7 cellular contexts compared by ENCODE assay signal in genomic region chr14:69625299-69626131, GRCh38. TPM values are rescaled to one million over a fixed set of nuclear protein-coding genes. Genes with fewer than 3 reads are reported as not detected.
DNase-seq lines count a peak whose midpoint lies in the region; ATAC-seq and TF ChIP-seq lines count a peak whose summit lies in the region.

No MANE protein-coding gene starts in this region.

- no peak for TF ChIP-seq POLR2A in testis (IDR thresholded peaks at IDR 0.05)

- H3K4me1 Mint-ChIP-seq in activated CD4-positive, alpha-beta T cell treated with anti-CD3 and anti-CD28 coated beads for 36 hours, result peaks cover 96% of the 10 kb centered on the region
- H3K4me1 Mint-ChIP-seq in nephron, result peaks cover 49% of the 10 kb centered on the region

- H3K18ac ChIP-seq in trophoblast cell (ENCODE audit: low read length), result no peak overlapping the region

- H3K27ac ChIP-seq in coronary artery (peak overlapping the region in 1 of 2 donors; percentile 27), testis (no peak overlapping the region), trophoblast cell (ENCODE audit: low read depth, low read length) (no peak overlapping the region)

- peak; percentile 89 for DNase-seq in activated CD4-positive, alpha-beta T cell treated with anti-CD3 and anti-CD28 coated beads for 36 hours
- no peak for DNase-seq in coronary artery (ENCODE audit: low spot score)
- peak; percentile 38 for DNase-seq in testis
- DNase-seq in trophoblast cell, result no peak

- H4K12ac ChIP-seq in trophoblast cell (ENCODE audit: low read depth, low read length), result no peak overlapping the region

- H3K4me2 ChIP-seq in trophoblast cell (ENCODE audit: low read length), result no peak overlapping the region

- no peak overlapping the region for H2BK120ac ChIP-seq in trophoblast cell (ENCODE audit: insufficient read depth, low read length, poor library complexity)

- no peaks in the 10 kb centered on the region for H3K27me3 Mint-ChIP-seq in activated CD4-positive, alpha-beta T cell treated with anti-CD3 and anti-CD28 coated beads for 36 hours
- H3K27me3 Mint-ChIP-seq in nephron (ENCODE audit: low read depth), result no peaks in the 10 kb centered on the region

- H2AK5ac ChIP-seq in trophoblast cell (ENCODE audit: low read length), result no peak overlapping the region

- no peak overlapping the region for H2AFZ ChIP-seq in trophoblast cell (ENCODE audit: insufficient read depth, low read length, poor library complexity)

- H4K8ac ChIP-seq in trophoblast cell (ENCODE audit: low read depth, low read length), result no peak overlapping the region

- TF ChIP-seq CTCF in coronary artery (IDR thresholded peaks at IDR 0.05), result no peak
- no peak for TF ChIP-seq CTCF in nephron (IDR thresholded peaks at IDR 0.05; ENCODE audit: unreplicated experiment in 3 of 3)
- no peak for TF ChIP-seq CTCF in testis (IDR thresholded peaks at IDR 0.05)

- intact Hi-C loops in activated CD4-positive, alpha-beta T cell treated with anti-CD3 and anti-CD28 coated beads for 36 hours (cut with DNase I, micrococcal nuclease), result loop anchor here in 1 of 2 experiments (1.0 to 10.0 kb wide), 3 partner anchors 11 to 1279 kb away; partner anchors contain the start of genes PCNX1 and SUSD6
- intact Hi-C loops in testis (cut with DNase I; ENCODE audit: low total_unique reads), result no loop called here

- no peak overlapping the region for H3K4ac ChIP-seq in trophoblast cell (ENCODE audit: low read depth, low read length)

- ATAC-seq in GM19351 (IDR thresholded peaks at IDR 0.05; ENCODE audit: unreplicated experiment) (peak; percentile 90), HG03432 (IDR thresholded peaks at IDR 0.05; ENCODE audit: unreplicated experiment) (peak; percentile 88)
- peak; percentile 81 for ATAC-seq in activated CD4-positive, alpha-beta T cell treated with anti-CD3 and anti-CD28 coated beads for 36 hours

- H2BK12ac ChIP-seq in trophoblast cell (ENCODE audit: low read length), result no peak overlapping the region

- no peak overlapping the region for H3K23ac ChIP-seq in trophoblast cell (ENCODE audit: low read length)

- CTCF ChIA-PET in activated CD4-positive, alpha-beta T cell treated with anti-CD3 and anti-CD28 coated beads for 36 hours (lab: Charles Lee), result interaction anchor here (0.7 to 2.1 kb wide), 9 partner anchors 10 to 84 kb away, joined by 3 to 10 read pairs (median 5); no protein-coding TSS in a partner anchor

- peaks cover 36% of the 10 kb centered on the region for H3K36me3 Mint-ChIP-seq in activated CD4-positive, alpha-beta T cell treated with anti-CD3 and anti-CD28 coated beads for 36 hours (ENCODE audit: low read depth)
- no peaks in the 10 kb centered on the region for H3K36me3 Mint-ChIP-seq in nephron (ENCODE audit: low read depth)

- no peaks in the 10 kb centered on the region for H3K9me3 ChIP-seq in testis
- H3K9me3 ChIP-seq in trophoblast cell (ENCODE audit: insufficient read depth, low read depth, low read length), result no peaks in the 10 kb centered on the region

- H3K9me3 Mint-ChIP-seq in activated CD4-positive, alpha-beta T cell treated with anti-CD3 and anti-CD28 coated beads for 36 hours (ENCODE audit: low read depth), result no peaks in the 10 kb centered on the region
- H3K9me3 Mint-ChIP-seq in nephron, result no peaks in the 10 kb centered on the region

- H3K36me3 ChIP-seq in testis (ENCODE audit: low read depth, missing control alignments), result no peaks in the 10 kb centered on the region
- H3K36me3 ChIP-seq in trophoblast cell (ENCODE audit: control insufficient read depth in 1 of 2, insufficient read depth in 2 of 2, low read length in 2 of 2), result no peaks in the 10 kb centered on the region

- WGBS in testis, 2 donors, result 66 to 70% methylated on average over 10 to 11 of the region's 11 CpGs
- WGBS in trophoblast cell (ENCODE audit: extremely low coverage, insufficient coverage, insufficient read length), result no CpG with 5 or more reads among the region's 11 CpGs

- no peak overlapping the region for H4K91ac ChIP-seq in trophoblast cell (ENCODE audit: low read depth, low read length)

- POLR2A ChIA-PET in activated CD4-positive, alpha-beta T cell treated with anti-CD3 and anti-CD28 coated beads for 36 hours (lab: Charles Lee), result interaction anchor here (0.6 to 1.6 kb wide), 5 partner anchors 9 to 49 kb away, joined by 4 to 7 read pairs (median 4); no protein-coding TSS in a partner anchor

- H3K79me1 ChIP-seq in trophoblast cell (ENCODE audit: low read length), result peaks cover 2% of the 10 kb centered on the region

- H3K4me1 ChIP-seq in testis, result peaks cover 8% of the 10 kb centered on the region
- peaks cover 3% of the 10 kb centered on the region in 2 experiments for H3K4me1 ChIP-seq in trophoblast cell (ENCODE audit: control insufficient read depth in 1 of 2, insufficient read depth in 2 of 2, low read length in 2 of 2)

- H3K27me3 ChIP-seq in testis (no peaks in the 10 kb centered on the region), trophoblast cell (ENCODE audit: insufficient read depth, low read length) (no peaks in the 10 kb centered on the region)

- H3K27ac Mint-ChIP-seq in activated CD4-positive, alpha-beta T cell treated with anti-CD3 and anti-CD28 coated beads for 36 hours, result peak overlapping the region; percentile 96
- peak overlapping the region; percentile 20 to 71 (median 28) for H3K27ac Mint-ChIP-seq in nephron

- no peak overlapping the region for H3K9ac ChIP-seq in trophoblast cell (ENCODE audit: low read length)

- H3K4me3 Mint-ChIP-seq in activated CD4-positive, alpha-beta T cell treated with anti-CD3 and anti-CD28 coated beads for 36 hours, result peak overlapping the region; percentile 66
- H3K4me3 Mint-ChIP-seq in nephron, result no peak overlapping the region

- no peak overlapping the region for H3K14ac ChIP-seq in trophoblast cell (ENCODE audit: low read length)

- peak overlapping the region; percentile 41 for H3K4me3 ChIP-seq in coronary artery
- H3K4me3 ChIP-seq in testis, result no peak overlapping the region
- H3K4me3 ChIP-seq in trophoblast cell (ENCODE audit: low read depth, low read length), result no peak overlapping the region

- H2BK5ac ChIP-seq in trophoblast cell (ENCODE audit: low read depth, low read length, poor library complexity), result no peak overlapping the region

- H3K79me2 ChIP-seq in trophoblast cell (ENCODE audit: control insufficient read depth, insufficient read depth, low read length, poor library complexity), result no peaks in the 10 kb centered on the region

RNA-seq across cellular contexts. Expression of gene SUSD6, which starts 14.1 kb away (rescaled TPM):
- total RNA-seq in activated CD4-positive, alpha-beta T cell treated with anti-CD3 and anti-CD28 coated beads for 36 hours, result 10 to 100 TPM; 57.9 to 59.3 TPM
- total RNA-seq in testis, result 10 to 100 TPM; 38.7 to 39.5 TPM
- 27.7 TPM for polyA plus RNA-seq in testis (ENCODE audit: insufficient read depth, low read depth, low replicate concordance)
- polyA plus RNA-seq in trophoblast cell (2013), result 5.4 and 5.5 TPM in 2 replicates

RNA-seq across cellular contexts. Expression of gene CCDC177, which starts 50.8 kb away (rescaled TPM):
- total RNA-seq in activated CD4-positive, alpha-beta T cell treated with anti-CD3 and anti-CD28 coated beads for 36 hours, result not detected
- 1 to 10 TPM; 1.7 to 1.9 TPM for total RNA-seq in testis
- polyA plus RNA-seq in testis (ENCODE audit: insufficient read depth, low read depth, low replicate concordance), result 0.63 TPM
- polyA plus RNA-seq in trophoblast cell (2013), result 0.01 TPM in 1 of 2 replicates, not detected in the other

Comparison
In these comparisons a context has a peak if more than half of its experiments do, and no peak if none do; other contexts are left out.
1. DNase-seq: peak in activated CD4-positive, alpha-beta T cell treated with anti-CD3 and anti-CD28 coated beads for 36 hours (single experiment) and testis (single experiment); none in coronary artery (single experiment) and trophoblast cell (0 of 2).
2. Peak in every context shown above with its lines, with median percentiles within 50 percentile points of each other: ATAC-seq.